In the genomic region with DNA sequence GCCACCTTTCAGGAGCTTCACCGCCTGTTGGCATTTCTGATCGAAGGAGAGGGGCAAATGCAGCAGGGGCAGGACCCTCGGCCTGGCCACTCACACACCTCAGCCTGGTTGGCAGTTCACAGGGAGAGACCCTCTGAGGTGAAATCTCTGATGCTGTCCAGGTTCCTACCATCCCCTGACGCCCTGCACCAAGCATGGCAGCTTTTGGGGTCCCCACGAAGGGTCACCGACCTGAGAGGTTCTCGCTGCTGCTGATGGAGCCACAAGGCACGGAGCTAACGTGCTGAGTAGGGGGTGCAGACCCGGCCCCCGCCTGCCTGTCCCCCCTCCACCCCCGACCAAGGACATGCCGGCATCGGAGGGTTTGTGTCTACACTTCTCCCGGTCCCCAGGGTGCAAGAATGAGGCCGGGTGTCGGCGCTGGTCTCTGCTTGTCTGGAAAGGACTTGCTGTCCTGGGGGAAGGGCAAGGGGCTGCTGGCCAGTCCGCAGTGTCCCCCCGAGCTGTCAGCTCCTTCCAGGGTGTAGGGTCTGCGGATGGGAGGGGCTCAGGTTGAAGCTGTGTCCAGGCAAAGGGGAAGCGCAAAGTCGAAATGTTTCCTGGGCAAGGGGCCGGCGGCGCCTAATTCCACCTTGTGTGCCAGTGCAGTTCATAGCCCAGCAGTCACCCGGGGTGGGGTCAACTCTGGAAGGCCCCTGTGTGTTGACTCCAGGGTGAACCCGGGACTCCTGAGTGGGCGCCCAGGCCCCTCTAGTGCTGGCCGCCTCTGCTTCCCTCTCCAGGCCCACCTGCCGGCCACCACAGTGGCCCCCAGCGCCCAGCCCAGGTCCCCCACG, we compare ENCODE assay signal across 22 cellular contexts.
DNase-seq lines count a peak whose midpoint lies in the region; ATAC-seq and TF ChIP-seq lines count a peak whose summit lies in the region.
"Had no signal": no experiment of that assay in that cellular context is flagged by ENCODE, and none has a peak within 500 bp of the region (broad histone marks: within the 10 kb centered on the region; RNA-seq: fewer than 3 reads in every experiment).

No MANE protein-coding gene starts in this region.

- no peaks in the 10 kb centered on the region for H4K20me1 ChIP-seq in osteoblast (ENCODE audit: insufficient read depth, low read length)
- no peaks in the 10 kb centered on the region for H4K20me1 ChIP-seq in hepatocyte (ENCODE audit: insufficient read depth, poor library complexity, severe bottlenecking)
- H4K20me1 ChIP-seq: BLaER1 had no signal

- WGBS in heart right ventricle, 2 donors = 84 to 85% methylated on average over 33 of the region's 33 CpGs
- 90% methylated on average over 23 of the region's 33 CpGs for WGBS in hepatocyte (ENCODE audit: low lambda C conversion rate, missing lambda C conversion rate)

- no peak overlapping the region for H3K4me2 ChIP-seq in osteoblast (ENCODE audit: insufficient read depth, low read length)
- H3K4me2 ChIP-seq in hepatocyte = no peak overlapping the region
- H3K4me2 ChIP-seq: BLaER1 had no signal

- H2AFZ ChIP-seq in osteoblast (ENCODE audit: low read length) = no peak overlapping the region
- no peak overlapping the region for H2AFZ ChIP-seq in hepatocyte

- no peak overlapping the region for H3K27ac Mint-ChIP-seq in T-helper 2 cell treated with Interferon-gamma antibody and Interleukin-4, amounts not matched to agents 5 μg/mL and 100 μg/mL, for 36 hours
- H3K27ac Mint-ChIP-seq: CD4-positive, alpha-beta T cell had no signal

- no peak overlapping the region for H3K4me3 Mint-ChIP-seq in T-helper 2 cell treated with Interferon-gamma antibody and Interleukin-4, amounts not matched to agents 5 μg/mL and 100 μg/mL, for 36 hours
- H3K4me3 Mint-ChIP-seq: CD4-positive, alpha-beta T cell had no signal

- H3K9me3 ChIP-seq in right atrium auricular region (peaks cover 0 to 19% of the 10 kb centered on the region in 2 donors), heart right ventricle (peaks cover 0 to 24% (median 17%) of the 10 kb centered on the region in 11 donors), osteoblast (ENCODE audit: low read depth, low read length) (peaks cover 2% of the 10 kb centered on the region), upper lobe of right lung (peaks cover 11% of the 10 kb centered on the region), hepatocyte (ENCODE audit: low read depth) (no peaks in the 10 kb centered on the region)

- H3K27ac ChIP-seq in right atrium auricular region (no peak overlapping the region), heart right ventricle (no peak overlapping the region), osteoblast (ENCODE audit: low read depth, low read length) (no peak overlapping the region), upper lobe of right lung (no peak overlapping the region), hepatocyte (no peak overlapping the region)
- H3K27ac ChIP-seq: BLaER1, SJCRH30 had no signal

- H3K4me1 ChIP-seq in right atrium auricular region (no peaks in the 10 kb centered on the region), heart right ventricle (no peaks in the 10 kb centered on the region), osteoblast (ENCODE audit: insufficient read depth, low read length) (no peaks in the 10 kb centered on the region), upper lobe of right lung (no peaks in the 10 kb centered on the region), hepatocyte (ENCODE audit: insufficient read depth) (no peaks in the 10 kb centered on the region)
- H3K4me1 ChIP-seq: SJCRH30 had no signal

- intact Hi-C loops in heart right ventricle (cut with DNase I) (no loop called here), upper lobe of right lung (cut with DNase I) (no loop called here)

- no peak for TF ChIP-seq CTCF in right atrium auricular region (IDR thresholded peaks at IDR 0.05)
- TF ChIP-seq CTCF in heart right ventricle (IDR thresholded peaks at IDR 0.05) = no peak
- TF ChIP-seq CTCF in osteoblast (IDR thresholded peaks at IDR 0.05; ENCODE audit: extremely low read depth, low read depth, low read length) = no peak
- TF ChIP-seq CTCF in upper lobe of right lung (IDR thresholded peaks at IDR 0.05) = no peak
- TF ChIP-seq CTCF in hepatocyte (IDR thresholded peaks at IDR 0.05; ENCODE audit: poor library complexity) = no peak

- peaks cover 19% of the 10 kb centered on the region for H3K9me3 Mint-ChIP-seq in T-helper 2 cell treated with Interferon-gamma antibody and Interleukin-4, amounts not matched to agents 5 μg/mL and 100 μg/mL, for 36 hours

- no peak for ATAC-seq in heart right ventricle
- peak; percentile 14 for ATAC-seq in upper lobe of right lung
- ATAC-seq in HG02870 (IDR thresholded peaks at IDR 0.05; ENCODE audit: unreplicated experiment) = no peak

- H3K27me3 Mint-ChIP-seq in T-helper 2 cell treated with Interferon-gamma antibody and Interleukin-4, amounts not matched to agents 5 μg/mL and 100 μg/mL, for 36 hours (ENCODE audit: low read depth) = peaks cover 13% of the 10 kb centered on the region
- H3K27me3 Mint-ChIP-seq: CD4-positive, alpha-beta T cell had no signal

- no peaks in the 10 kb centered on the region for H3K9me2 ChIP-seq in hepatocyte (replicated peaks; ENCODE audit: insufficient read depth)

- H3K36me3 Mint-ChIP-seq in T-helper 2 cell treated with Interferon-gamma antibody and Interleukin-4, amounts not matched to agents 5 μg/mL and 100 μg/mL, for 36 hours (ENCODE audit: low read depth) = peaks cover 19% of the 10 kb centered on the region

- H3K36me3 ChIP-seq in right atrium auricular region (no peaks in the 10 kb centered on the region), heart right ventricle (no peaks in the 10 kb centered on the region), osteoblast (ENCODE audit: insufficient read depth, low read length) (no peaks in the 10 kb centered on the region), upper lobe of right lung (no peaks in the 10 kb centered on the region), hepatocyte (replicated peaks; ENCODE audit: insufficient read depth, low read depth) (no peaks in the 10 kb centered on the region)
- H3K36me3 ChIP-seq: BLaER1, SJCRH30 had no signal

- H3K79me2 ChIP-seq in osteoblast (ENCODE audit: insufficient read depth, low read length) = no peaks in the 10 kb centered on the region
- H3K79me2 ChIP-seq in hepatocyte = no peaks in the 10 kb centered on the region

- peaks cover 0 to 7% of the 10 kb centered on the region in 2 donors for H3K27me3 ChIP-seq in right atrium auricular region
- peaks cover 0 to 53% (median 37%) of the 10 kb centered on the region in 7 donors for H3K27me3 ChIP-seq in heart right ventricle
- peaks cover 15% of the 10 kb centered on the region for H3K27me3 ChIP-seq in osteoblast (ENCODE audit: insufficient read depth, low read length)
- H3K27me3 ChIP-seq in upper lobe of right lung = peaks cover 25% of the 10 kb centered on the region
- no peaks in the 10 kb centered on the region for H3K27me3 ChIP-seq in hepatocyte
- H3K27me3 ChIP-seq: BLaER1 had no signal

- DNase-seq in right atrium auricular region (ENCODE audit: low spot score) (peak; percentile 38), heart right ventricle (no peak), ecto neural progenitor cell (ENCODE audit: low spot score) (peak; percentile 34), osteoblast (ENCODE audit: insufficient read length, low spot score, missing footprints) (peak; percentile 64), upper lobe of right lung (no peak), hepatocyte (ENCODE audit: low spot score) (no peak)
- no peak for DNase-seq in T-helper 2 cell treated with Interferon-gamma antibody and Interleukin-4, amounts not matched to agents 5 μg/mL and 100 μg/mL, for 36 hours (ENCODE audit: low spot score)
- DNase-seq: CD4-positive, alpha-beta T cell; COR-L47; DMS 273 treated with DMSO at 0.1 percent for 48 hours; DMS79 treated with DMSO at 0.1 percent for 48 hours; HCEC 1CT; Karpas-422; MV-4-11; NCI-H1105 treated with DMSO at 0.1 percent for 48 hours; NCI-H2081; NCI-H2171; NCI-H446; NCI-H526; SJCRH30 had no signal

- H3K4me1 Mint-ChIP-seq in T-helper 2 cell treated with Interferon-gamma antibody and Interleukin-4, amounts not matched to agents 5 μg/mL and 100 μg/mL, for 36 hours (ENCODE audit: low read depth) = peaks cover 26% of the 10 kb centered on the region

- H3K4me3 ChIP-seq in right atrium auricular region (no peak overlapping the region), heart right ventricle (no peak overlapping the region), osteoblast (ENCODE audit: insufficient read depth, low read length) (no peak overlapping the region), upper lobe of right lung (no peak overlapping the region), hepatocyte (no peak overlapping the region)
- H3K4me3 ChIP-seq: BLaER1, SJCRH30 had no signal

Comparison
In these comparisons a context has a peak if more than half of its experiments do, and no peak if none do; other contexts are left out.
1. DNase-seq: peak in right atrium auricular region (single experiment), ecto neural progenitor cell (single experiment) and osteoblast (single experiment); none in heart right ventricle (0 of 2), upper lobe of right lung (single experiment), hepatocyte (single experiment) and T-helper 2 cell treated with Interferon-gamma antibody and Interleukin-4, amounts not matched to agents 5 μg/mL and 100 μg/mL, for 36 hours (single experiment).